Comparison of ENCODE assay signal across 18 cellular contexts in the genomic region with DNA sequence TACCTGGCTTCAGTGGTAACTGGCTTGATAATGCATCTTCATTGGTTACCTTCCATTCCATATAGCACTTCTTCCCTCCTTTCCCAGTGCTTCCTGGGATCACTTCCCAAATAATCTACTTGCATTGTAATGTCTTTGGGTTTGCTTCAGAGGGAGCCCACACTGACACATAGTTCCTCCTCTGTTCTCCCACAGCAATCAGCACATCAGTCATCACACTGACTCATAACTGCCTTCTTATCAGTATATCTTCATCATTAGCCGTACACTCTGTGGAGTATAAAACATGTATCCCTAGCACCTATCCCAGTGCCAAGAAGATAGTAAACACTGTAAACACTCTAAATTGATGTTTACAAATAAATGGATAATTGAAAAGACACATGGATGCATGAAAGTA.
"Had no signal": no experiment of that assay in that cellular context is flagged by ENCODE, and none has a peak within 500 bp of the region (broad histone marks: within the 10 kb centered on the region; RNA-seq: fewer than 3 reads in every experiment).

No MANE protein-coding gene starts in this region.

- H3K27me3 ChIP-seq: body of pancreas, dorsolateral prefrontal cortex, sigmoid colon, spleen, upper lobe of right lung had no signal

- H3K36me3 ChIP-seq: lower lobe of right lung, sigmoid colon, spleen, upper lobe of right lung had no signal

- FAIRE-seq: colon, keratinocyte had no signal

- DNase-seq: activated B cell treated with CpG ODN at 0.5 μM for 24 hours; activated CD4-positive, alpha-beta memory T cell treated with anti-CD3 and anti-CD28 coated beads for 36 hours; activated CD4-positive, alpha-beta T cell treated with anti-CD3 and anti-CD28 coated beads for 4 hours; activated naive CD4-positive, alpha-beta T cell; activated naive CD8-positive, alpha-beta T cell treated with anti-CD3 and anti-CD28 coated beads, Interleukin-2, amount 10 ng/mL, durations not matched to agents 7 days and 5 days; activated T-cell treated with anti-CD3 and anti-CD28 coated beads for 4 hours; body of pancreas; central memory CD4-positive, alpha-beta T cell; dorsolateral prefrontal cortex; hypothalamus; lower lobe of right lung; natural killer cell; sigmoid colon; spleen; stimulated activated CD4-positive, alpha-beta T cell treated with anti-CD3 and anti-CD28 coated beads, Interleukin-4, amount 100 ng/mL, for 4 hours; upper lobe of right lung had no signal

- H3K4me3 ChIP-seq: body of pancreas, dorsolateral prefrontal cortex, lower lobe of right lung, sigmoid colon, spleen, upper lobe of right lung had no signal
